In the genomic region with DNA sequence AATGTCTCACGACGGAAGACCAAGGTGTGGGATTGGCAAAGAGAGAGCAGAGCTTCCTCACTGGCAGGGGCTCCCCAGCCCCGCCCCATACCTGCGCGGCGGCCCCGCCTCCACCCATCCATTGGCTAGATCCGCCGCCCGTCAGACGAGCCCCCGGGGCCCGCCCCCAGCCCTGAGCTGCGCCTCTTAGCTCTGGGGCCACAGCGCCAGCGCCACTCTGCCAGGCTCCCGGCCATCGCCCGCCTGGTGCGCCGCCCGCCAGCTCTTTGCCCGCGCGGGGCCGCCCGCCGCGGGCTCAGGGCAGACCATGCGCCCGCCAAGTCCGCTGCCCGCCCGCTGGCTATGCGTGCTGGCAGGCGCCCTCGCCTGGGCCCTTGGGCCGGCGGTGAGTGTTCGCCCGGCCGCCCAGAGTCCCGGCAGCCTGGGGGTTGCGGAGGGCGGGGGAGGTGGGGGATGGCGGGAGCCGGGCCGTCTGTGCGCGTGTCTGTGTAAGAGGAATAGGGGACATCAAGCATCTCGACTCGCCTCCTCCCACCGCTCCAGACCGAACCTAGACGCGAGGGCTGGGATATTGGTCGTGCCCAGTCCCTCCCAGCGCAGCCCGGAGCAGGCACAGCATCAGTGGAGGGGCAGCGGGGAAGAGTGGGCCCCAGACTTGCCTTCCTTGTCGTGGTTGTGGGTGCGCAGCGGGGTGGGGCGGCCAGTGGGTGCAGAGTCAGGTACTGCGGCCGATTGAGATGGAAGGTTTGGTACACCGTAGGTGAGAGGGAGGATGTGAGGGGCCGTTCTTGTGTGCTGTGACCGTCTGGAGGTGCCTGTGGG, we compare ENCODE assay signal across 9 cellular contexts. TPM values are rescaled to one million over a fixed set of nuclear protein-coding genes. Genes with fewer than 3 reads are reported as not detected.
A peak's percentile ranks its signal among the peaks of the same experiment; 100 is the strongest.
DNase-seq lines count a peak whose midpoint lies in the region; ATAC-seq and TF ChIP-seq lines count a peak whose summit lies in the region.
"Had no signal": no experiment of that assay in that cellular context is flagged by ENCODE, and none has a peak within 500 bp of the region (broad histone marks: within the 10 kb centered on the region; RNA-seq: fewer than 3 reads in every experiment).

A gene with protein sequence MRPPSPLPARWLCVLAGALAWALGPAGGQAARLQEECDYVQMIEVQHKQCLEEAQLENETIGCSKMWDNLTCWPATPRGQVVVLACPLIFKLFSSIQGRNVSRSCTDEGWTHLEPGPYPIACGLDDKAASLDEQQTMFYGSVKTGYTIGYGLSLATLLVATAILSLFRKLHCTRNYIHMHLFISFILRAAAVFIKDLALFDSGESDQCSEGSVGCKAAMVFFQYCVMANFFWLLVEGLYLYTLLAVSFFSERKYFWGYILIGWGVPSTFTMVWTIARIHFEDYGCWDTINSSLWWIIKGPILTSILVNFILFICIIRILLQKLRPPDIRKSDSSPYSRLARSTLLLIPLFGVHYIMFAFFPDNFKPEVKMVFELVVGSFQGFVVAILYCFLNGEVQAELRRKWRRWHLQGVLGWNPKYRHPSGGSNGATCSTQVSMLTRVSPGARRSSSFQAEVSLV (plus strand): TSS at position 215 of the 822 bp plus-strand sequence. CDS start 93 bp downstream, at position 308.

- H3K27me3 Mint-ChIP-seq in chondrocyte (ENCODE audit: low read depth): peaks cover 30% of the 10 kb centered on the region

- H3K9ac ChIP-seq in liver (ENCODE audit: low read depth in 1 of 2, low read length in 2 of 2): no peak within 1 kb of the TSS

- H3K9me3 Mint-ChIP-seq in chondrocyte (ENCODE audit: low read depth): no peaks in the 10 kb centered on the region

- peaks cover 0 to 1% (median 0%) of the 10 kb centered on the region in 4 donors for H3K27me3 ChIP-seq in liver (ENCODE audit: control insufficient read depth in 4 of 4, insufficient read depth in 4 of 4, low read length in 3 of 4)

- H3K36me3 ChIP-seq in liver (ENCODE audit: control insufficient read depth in 4 of 4, insufficient read depth in 3 of 4, low read depth in 1 of 4, low read length in 3 of 4): no peaks in the 10 kb centered on the region

- H3K4me3 Mint-ChIP-seq in chondrocyte (ENCODE audit: unreplicated experiment): peak within 1 kb of the TSS; percentile 71

- peak within 1 kb of the TSS; percentile 35 to 52 (median 44) for H3K4me3 ChIP-seq in liver (ENCODE audit: low read depth in 1 of 3, low read length in 3 of 3)

- WGBS in liver: 10% methylated on average over 69 of the region's 69 CpGs

- no peak for TF ChIP-seq RAD21 in liver (IDR thresholded peaks at IDR 0.05)

- peaks cover 21% of the 10 kb centered on the region for H3K4me1 Mint-ChIP-seq in chondrocyte (ENCODE audit: low read depth)

- TF ChIP-seq CTCF in chondrocyte (IDR thresholded peaks at IDR 0.05) (no peak), liver (IDR thresholded peaks at IDR 0.05; ENCODE audit: low read depth, low read length, missing input control) (no peak)

- ATAC-seq in HG03025 (IDR thresholded peaks at IDR 0.05; ENCODE audit: low FRiP score, unreplicated experiment): peak; percentile 80

- no peaks in the 10 kb centered on the region for H3K9me3 ChIP-seq in liver (ENCODE audit: control insufficient read depth in 4 of 4, low read length in 3 of 4)

- H3K4me1 ChIP-seq in liver (ENCODE audit: control insufficient read depth in 4 of 4, insufficient read depth in 4 of 4, low read length in 3 of 4): peaks cover 2 to 21% (median 12%) of the 10 kb centered on the region in 4 donors

- H3K36me3 Mint-ChIP-seq in chondrocyte (ENCODE audit: low read depth): no peaks in the 10 kb centered on the region

- H3K27ac ChIP-seq in liver (ENCODE audit: low read depth in 1 of 2, low read length in 2 of 2): no peak within 1 kb of the TSS

- DNase-seq in NCI-H1436 (lab: John Stamatoyannopoulos, UW): peak; percentile 29
- DNase-seq in NCI-H1436 treated with DMSO at 0.1 percent for 48 hours (lab: John Stamatoyannopoulos, UW): no peak
- peak; percentile 81 for DNase-seq in NCI-H2171 treated with DMSO at 0.1 percent for 48 hours (lab: John Stamatoyannopoulos, UW)
- DNase-seq in activated CD4-positive, alpha-beta T cell treated with anti-CD3 and anti-CD28 coated beads for 4 hours: peak; percentile 91 to 94
- peak; percentile 91 for DNase-seq in chondrocyte (ENCODE audit: low spot score)
- peak; percentile 90 for DNase-seq in stimulated activated CD4-positive, alpha-beta T cell treated with anti-CD3 and anti-CD28 coated beads, Interleukin-4, amount 100 ng/mL, for 24 hours

- H3K27ac Mint-ChIP-seq in chondrocyte (ENCODE audit: unreplicated experiment): no peak within 1 kb of the TSS

TF ChIP-seq in liver, 16 proteins besides CTCF, POLR2A, EP300 and RAD21:
- TF ChIP-seq SP1 (IDR thresholded peaks at IDR 0.05) (peak; percentile 53), HNF4A (conservative IDR thresholded peaks at IDR 0.05) (no peak), RXRA (IDR thresholded peaks at IDR 0.05) (no peak), EGR1 (IDR thresholded peaks at IDR 0.05; ENCODE audit: low read depth in 2 of 2) (no peak), HNF4G (IDR thresholded peaks at IDR 0.05) (no peak)
- TF ChIP-seq, protein P1, sequence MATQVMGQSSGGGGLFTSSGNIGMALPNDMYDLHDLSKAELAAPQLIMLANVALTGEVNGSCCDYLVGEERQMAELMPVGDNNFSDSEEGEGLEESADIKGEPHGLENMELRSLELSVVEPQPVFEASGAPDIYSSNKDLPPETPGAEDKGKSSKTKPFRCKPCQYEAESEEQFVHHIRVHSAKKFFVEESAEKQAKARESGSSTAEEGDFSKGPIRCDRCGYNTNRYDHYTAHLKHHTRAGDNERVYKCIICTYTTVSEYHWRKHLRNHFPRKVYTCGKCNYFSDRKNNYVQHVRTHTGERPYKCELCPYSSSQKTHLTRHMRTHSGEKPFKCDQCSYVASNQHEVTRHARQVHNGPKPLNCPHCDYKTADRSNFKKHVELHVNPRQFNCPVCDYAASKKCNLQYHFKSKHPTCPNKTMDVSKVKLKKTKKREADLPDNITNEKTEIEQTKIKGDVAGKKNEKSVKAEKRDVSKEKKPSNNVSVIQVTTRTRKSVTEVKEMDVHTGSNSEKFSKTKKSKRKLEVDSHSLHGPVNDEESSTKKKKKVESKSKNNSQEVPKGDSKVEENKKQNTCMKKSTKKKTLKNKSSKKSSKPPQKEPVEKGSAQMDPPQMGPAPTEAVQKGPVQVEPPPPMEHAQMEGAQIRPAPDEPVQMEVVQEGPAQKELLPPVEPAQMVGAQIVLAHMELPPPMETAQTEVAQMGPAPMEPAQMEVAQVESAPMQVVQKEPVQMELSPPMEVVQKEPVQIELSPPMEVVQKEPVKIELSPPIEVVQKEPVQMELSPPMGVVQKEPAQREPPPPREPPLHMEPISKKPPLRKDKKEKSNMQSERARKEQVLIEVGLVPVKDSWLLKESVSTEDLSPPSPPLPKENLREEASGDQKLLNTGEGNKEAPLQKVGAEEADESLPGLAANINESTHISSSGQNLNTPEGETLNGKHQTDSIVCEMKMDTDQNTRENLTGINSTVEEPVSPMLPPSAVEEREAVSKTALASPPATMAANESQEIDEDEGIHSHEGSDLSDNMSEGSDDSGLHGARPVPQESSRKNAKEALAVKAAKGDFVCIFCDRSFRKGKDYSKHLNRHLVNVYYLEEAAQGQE (IDR thresholded peaks at IDR 0.05): no peak
- TF ChIP-seq, protein P2, sequence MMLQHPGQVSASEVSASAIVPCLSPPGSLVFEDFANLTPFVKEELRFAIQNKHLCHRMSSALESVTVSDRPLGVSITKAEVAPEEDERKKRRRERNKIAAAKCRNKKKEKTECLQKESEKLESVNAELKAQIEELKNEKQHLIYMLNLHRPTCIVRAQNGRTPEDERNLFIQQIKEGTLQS (IDR thresholded peaks at IDR 0.05): no peak

RNA-seq across cellular contexts. Expression of the gene that starts here (rescaled TPM):
- total RNA-seq in chondrocyte: 5.8 to 17.0 TPM (median 6.1 TPM) in 3 replicates
- total RNA-seq in liver: 10 to 100 TPM in 1 of 2 donors, 1 to 10 TPM in 1; 2.3 to 41.8 TPM
- polyA plus RNA-seq in liver: 10 to 100 TPM; 14.1 to 15.1 TPM
- polyA plus RNA-seq: AG04450 had no signal
